15 cellular contexts compared by ENCODE assay signal in the genomic region with DNA sequence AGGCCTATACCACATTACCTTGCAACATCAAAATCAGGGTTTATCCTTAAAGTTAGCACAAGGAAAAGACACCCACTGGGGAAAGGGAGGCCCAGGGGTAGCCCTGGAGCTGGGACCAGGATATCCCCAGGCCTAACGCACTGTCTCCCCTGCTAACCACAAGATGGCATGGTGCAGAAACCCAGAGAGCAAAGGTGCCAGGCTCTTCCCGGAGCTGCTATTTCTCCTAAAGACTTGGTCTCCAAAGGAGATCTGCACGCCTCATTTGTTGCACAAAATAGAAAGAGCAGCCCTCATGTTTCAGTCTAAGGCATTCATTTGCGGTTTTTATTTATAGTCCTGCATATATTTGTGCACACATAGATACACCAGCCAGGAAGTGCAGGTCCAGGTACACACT.
DNase-seq lines count a peak whose midpoint lies in the region; ATAC-seq and TF ChIP-seq lines count a peak whose summit lies in the region.
"Had no signal": no experiment of that assay in that cellular context is flagged by ENCODE, and none has a peak within 500 bp of the region (broad histone marks: within the 10 kb centered on the region; RNA-seq: fewer than 3 reads in every experiment).

No MANE protein-coding gene starts in this region.

- DNase-seq in NCI-H2171 treated with DMSO at 0.1 percent for 48 hours (lab: John Stamatoyannopoulos, UW), result peak; percentile 34
- DNase-seq in NCI-H2171 (lab: John Stamatoyannopoulos, UW), result no peak
- peak; percentile 27 for DNase-seq in NCI-H446 treated with DMSO at 0.1 percent for 48 hours (lab: John Stamatoyannopoulos, UW)
- DNase-seq in iPS-NIHi11 (ENCODE audit: low spot score), result peak; percentile 33
- no peak for DNase-seq in naive thymus-derived CD8-positive, alpha-beta T cell
- no peak for DNase-seq in progenitor cell of endocrine pancreas (ENCODE audit: low spot score, unreplicated experiment)
- DNase-seq in AG08395 (ENCODE audit: low spot score), result no peak
- DNase-seq: activated CD4-positive, alpha-beta memory T cell treated with anti-CD3 and anti-CD28 coated beads for 36 hours; CD8-positive, alpha-beta memory T cell; dermis blood vessel endothelial cell; left ventricle myocardium superior; naive B cell; trophoblast cell had no signal

- no peak overlapping the region for H3K27ac Mint-ChIP-seq in naive thymus-derived CD8-positive, alpha-beta T cell
- H3K27ac Mint-ChIP-seq in progenitor cell of endocrine pancreas, result no peak overlapping the region
- H3K27ac Mint-ChIP-seq: activated CD4-positive, alpha-beta memory T cell treated with anti-CD3 and anti-CD28 coated beads for 36 hours; activated T-helper 17 cell treated with anti-CD3 and anti-CD28 coated beads, Interleukin-2, amount 50 U/mL, for 72 hours; CD8-positive, alpha-beta memory T cell; naive B cell had no signal

- H3K27me3 Mint-ChIP-seq in naive thymus-derived CD8-positive, alpha-beta T cell, result peaks cover 1 to 48% (median 5%) of the 10 kb centered on the region in 5 donors
- no peaks in the 10 kb centered on the region for H3K27me3 Mint-ChIP-seq in progenitor cell of endocrine pancreas
- H3K27me3 Mint-ChIP-seq: activated CD4-positive, alpha-beta memory T cell treated with anti-CD3 and anti-CD28 coated beads for 36 hours; activated T-helper 17 cell treated with anti-CD3 and anti-CD28 coated beads, Interleukin-2, amount 50 U/mL, for 72 hours had no signal

- H3K36me3 Mint-ChIP-seq in naive thymus-derived CD8-positive, alpha-beta T cell, result no peaks in the 10 kb centered on the region
- peaks cover 3% of the 10 kb centered on the region for H3K36me3 Mint-ChIP-seq in progenitor cell of endocrine pancreas (ENCODE audit: insufficient read depth)
- H3K36me3 Mint-ChIP-seq: activated CD4-positive, alpha-beta memory T cell treated with anti-CD3 and anti-CD28 coated beads for 36 hours; CD8-positive, alpha-beta memory T cell; naive B cell had no signal

- H3K4me3 Mint-ChIP-seq in naive thymus-derived CD8-positive, alpha-beta T cell, result no peak overlapping the region
- no peak overlapping the region for H3K4me3 Mint-ChIP-seq in progenitor cell of endocrine pancreas (ENCODE audit: low read depth)
- H3K4me3 Mint-ChIP-seq: activated CD4-positive, alpha-beta memory T cell treated with anti-CD3 and anti-CD28 coated beads for 36 hours; activated T-helper 17 cell treated with anti-CD3 and anti-CD28 coated beads, Interleukin-2, amount 50 U/mL, for 72 hours; CD8-positive, alpha-beta memory T cell; naive B cell had no signal

- no peak for ATAC-seq in naive thymus-derived CD8-positive, alpha-beta T cell
- ATAC-seq in HG03520 (IDR thresholded peaks at IDR 0.05; ENCODE audit: unreplicated experiment), result no peak
- ATAC-seq: activated T-helper 17 cell treated with anti-CD3 and anti-CD28 coated beads, Interleukin-2, amount 50 U/mL, for 72 hours; left ventricle myocardium superior had no signal

- H3K9me3 Mint-ChIP-seq in naive thymus-derived CD8-positive, alpha-beta T cell, result no peaks in the 10 kb centered on the region
- peaks cover under 1% of the 10 kb centered on the region for H3K9me3 Mint-ChIP-seq in progenitor cell of endocrine pancreas (ENCODE audit: low read depth)
- H3K9me3 Mint-ChIP-seq: activated T-helper 17 cell treated with anti-CD3 and anti-CD28 coated beads, Interleukin-2, amount 50 U/mL, for 72 hours; CD8-positive, alpha-beta memory T cell had no signal

- POLR2A ChIA-PET in naive thymus-derived CD8-positive, alpha-beta T cell (lab: Charles Lee), result no interaction called here

- TF ChIP-seq CTCF in progenitor cell of endocrine pancreas (IDR thresholded peaks at IDR 0.05; ENCODE audit: unreplicated experiment), result no peak

- no peaks in the 10 kb centered on the region for H3K4me1 Mint-ChIP-seq in naive thymus-derived CD8-positive, alpha-beta T cell
- peaks cover 31% of the 10 kb centered on the region for H3K4me1 Mint-ChIP-seq in progenitor cell of endocrine pancreas (ENCODE audit: low read depth)
- H3K4me1 Mint-ChIP-seq: activated T-helper 17 cell treated with anti-CD3 and anti-CD28 coated beads, Interleukin-2, amount 50 U/mL, for 72 hours; CD8-positive, alpha-beta memory T cell; naive B cell had no signal

Comparison
In these comparisons a context has a peak if more than half of its experiments do, and no peak if none do; other contexts are left out.
1. DNase-seq: peak in NCI-H2171 treated with DMSO at 0.1 percent for 48 hours (single experiment), NCI-H446 treated with DMSO at 0.1 percent for 48 hours (single experiment) and iPS-NIHi11 (single experiment); none in NCI-H2171 (single experiment), naive thymus-derived CD8-positive, alpha-beta T cell (0 of 10), progenitor cell of endocrine pancreas (single experiment) and AG08395 (single experiment).